Comparison of ENCODE assay signal across 29 cellular contexts in the genomic region with DNA sequence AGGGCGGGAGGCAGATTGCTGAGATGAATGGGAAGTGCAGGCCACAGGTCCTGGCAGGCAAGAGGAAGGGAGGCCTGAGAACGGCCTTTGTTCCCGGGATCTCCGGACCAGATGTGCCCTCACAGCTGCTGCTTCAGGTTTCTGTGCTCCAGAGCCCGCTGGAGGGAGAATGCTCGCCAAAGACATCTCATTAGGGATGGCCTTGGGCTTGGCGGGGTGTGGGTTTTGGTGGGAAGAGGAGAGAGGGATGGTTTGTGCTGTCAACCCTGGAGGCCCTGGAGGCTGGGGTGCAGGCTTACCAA.
DNase-seq lines count a peak whose midpoint lies in the region; ATAC-seq, FAIRE-seq and TF ChIP-seq lines count a peak whose summit lies in the region.
"Had no signal": no experiment of that assay in that cellular context is flagged by ENCODE, and none has a peak within 500 bp of the region (broad histone marks: within the 10 kb centered on the region; RNA-seq: fewer than 3 reads in every experiment).

No MANE protein-coding gene starts in this region.

- DNase-seq in SK-N-SH (peak; percentile 70), neural progenitor cell (ENCODE audit: low spot score) (peak; percentile 70), testis (peak; percentile 78)
- DNase-seq in effector memory CD8-positive, alpha-beta T cell = no peak
- DNase-seq: activated CD4-positive, alpha-beta T cell treated with anti-CD3 and anti-CD28 coated beads for 48 hours; activated CD8-positive, alpha-beta memory T cell treated with anti-CD3 and anti-CD28 coated beads for 24 hours; activated effector memory CD4-positive, alpha-beta T cell treated with anti-CD3 and anti-CD28 coated beads, Interleukin-2, amount 50 U/mL, for 16 hours; AML-193; DMS153; erythroblast; foreskin fibroblast; H7; mammary epithelial cell; NCI-H1092; NCI-H1930; NCI-H226; RPMI8226; small intestine; stimulated activated CD4-positive, alpha-beta T cell treated with anti-CD3 and anti-CD28 coated beads, Interleukin-1b, Interleukin-23, amount 100 ng/mL, for 48 hours; stimulated activated CD8-positive, alpha-beta memory T cell treated with anti-CD3 and anti-CD28 coated beads, Interleukin-4, amount 100 ng/mL, for 48 hours; stimulated activated naive CD8-positive, alpha-beta T cell treated with anti-CD3 and anti-CD28 coated beads, Interleukin-15, amount 100 ng/mL, for 72 hours; T-helper 2 cell; transverse colon had no signal

- H3K4me1 Mint-ChIP-seq in neural progenitor cell = peaks cover 8% of the 10 kb centered on the region
- H3K4me1 Mint-ChIP-seq in effector memory CD8-positive, alpha-beta T cell (ENCODE audit: low read depth in 2 of 2) = no peaks in the 10 kb centered on the region
- H3K4me1 Mint-ChIP-seq: CD8-positive, alpha-beta memory T cell; stimulated activated naive CD8-positive, alpha-beta T cell treated with anti-CD3 and anti-CD28 coated beads, Interleukin-15, amount 100 ng/mL, for 72 hours had no signal

- H3K4me3 ChIP-seq in SK-N-SH (ENCODE audit: low read depth in 2 of 2, low read length in 1 of 2) (no peak overlapping the region), neural progenitor cell (no peak overlapping the region), testis (no peak overlapping the region)
- H3K4me3 ChIP-seq: transverse colon had no signal

- no peak overlapping the region for H3K4me3 Mint-ChIP-seq in neural progenitor cell
- no peak overlapping the region for H3K4me3 Mint-ChIP-seq in effector memory CD8-positive, alpha-beta T cell
- H3K4me3 Mint-ChIP-seq: CD8-positive, alpha-beta memory T cell; stimulated activated naive CD8-positive, alpha-beta T cell treated with anti-CD3 and anti-CD28 coated beads, Interleukin-15, amount 100 ng/mL, for 72 hours had no signal

- no peak; the same call in 1 of the 2 replicates for TF ChIP-seq RAD21 in SK-N-SH (IDR thresholded peaks at IDR 0.05; ENCODE audit: low read length)

- FAIRE-seq in endometrium (lab: Jason Lieb, UNC) = peak; percentile 53
- FAIRE-seq: A204.1, small intestine had no signal

- H3K9ac ChIP-seq in SK-N-SH = no peak overlapping the region
- no peak overlapping the region for H3K9ac ChIP-seq in neural progenitor cell

- no peak overlapping the region for H3K27ac Mint-ChIP-seq in neural progenitor cell
- H3K27ac Mint-ChIP-seq in effector memory CD8-positive, alpha-beta T cell = no peak overlapping the region
- H3K27ac Mint-ChIP-seq: CD8-positive, alpha-beta memory T cell; stimulated activated naive CD8-positive, alpha-beta T cell treated with anti-CD3 and anti-CD28 coated beads, Interleukin-15, amount 100 ng/mL, for 72 hours had no signal

- intact Hi-C loops in testis (cut with DNase I; ENCODE audit: low total_unique reads) = no loop called here

- H3K36me3 ChIP-seq in SK-N-SH (replicated peaks in 1 of 2; ENCODE audit: control insufficient read depth in 1 of 2, insufficient read depth in 2 of 2, low read length in 1 of 2) = no peaks in the 10 kb centered on the region
- H3K36me3 ChIP-seq in neural progenitor cell = no peaks in the 10 kb centered on the region
- no peaks in the 10 kb centered on the region for H3K36me3 ChIP-seq in testis (ENCODE audit: low read depth, missing control alignments)
- H3K36me3 ChIP-seq: transverse colon had no signal

- H3K9me2 ChIP-seq in SK-N-SH = no peaks in the 10 kb centered on the region

- H3K4me1 ChIP-seq in SK-N-SH (ENCODE audit: control insufficient read depth in 1 of 2, insufficient read depth in 2 of 2, low read depth in 1 of 2, low read length in 1 of 2) (peaks cover 0 to 47% of the 10 kb centered on the region in 2 experiments; a peak in 1 of 4 replicates), neural progenitor cell (peaks cover 15% of the 10 kb centered on the region), testis (peaks cover 24% of the 10 kb centered on the region)
- H3K4me1 ChIP-seq: transverse colon had no signal

- H3K27ac ChIP-seq in SK-N-SH (ENCODE audit: low read depth in 2 of 2, low read length in 1 of 2) (peak overlapping the region in 1 of 2 experiments; percentile 62; a peak in 2 of 4 replicates), neural progenitor cell (no peak overlapping the region), testis (no peak overlapping the region)
- H3K27ac ChIP-seq: transverse colon had no signal

- 62% methylated on average over 6 of the region's 7 CpGs for WGBS in SK-N-SH (ENCODE audit: low lambda C conversion rate)
- 30 to 37% methylated on average over 7 of the region's 7 CpGs for WGBS in testis, 2 donors

- CTCF ChIA-PET in SK-N-SH (lab: Yijun Ruan, JAX) = interaction anchor here (0.7 to 1.8 kb wide), 3 partner anchors 15 to 431 kb away, joined by 4 to 7 read pairs (median 5); no protein-coding TSS in a partner anchor

- H3K9me3 Mint-ChIP-seq in neural progenitor cell = no peaks in the 10 kb centered on the region
- H3K9me3 Mint-ChIP-seq in effector memory CD8-positive, alpha-beta T cell = no peaks in the 10 kb centered on the region
- H3K9me3 Mint-ChIP-seq: CD8-positive, alpha-beta memory T cell; stimulated activated naive CD8-positive, alpha-beta T cell treated with anti-CD3 and anti-CD28 coated beads, Interleukin-15, amount 100 ng/mL, for 72 hours had no signal

- H3F3A ChIP-seq in SK-N-SH (replicated peaks; ENCODE audit: insufficient read depth) (no peaks in the 10 kb centered on the region), neural progenitor cell (ENCODE audit: low read depth) (peaks cover 27% of the 10 kb centered on the region)

- H3K27me3 ChIP-seq in SK-N-SH (ENCODE audit: insufficient read depth) (no peaks in the 10 kb centered on the region), neural progenitor cell (no peaks in the 10 kb centered on the region), testis (no peaks in the 10 kb centered on the region)
- H3K27me3 ChIP-seq: transverse colon had no signal

- POLR2A ChIA-PET in SK-N-SH (lab: Yijun Ruan, JAX) = no interaction called here

- ATAC-seq in SK-N-SH treated with all-trans-retinoic acid at 6 μM for 48 hours (no peak), GM18517 (IDR thresholded peaks at IDR 0.05; ENCODE audit: unreplicated experiment) (no peak)
- no peak for ATAC-seq in activated CD4-positive, CD25-positive, alpha-beta regulatory T cell treated with anti-CD3 and anti-CD28 coated beads, Interleukin-2, amount 50 U/mL, for 24 hours
- no peak for ATAC-seq in effector memory CD8-positive, alpha-beta T cell (replicated peaks)
- ATAC-seq: stimulated activated naive CD8-positive, alpha-beta T cell treated with anti-CD3 and anti-CD28 coated beads, Interleukin-15, amount 100 ng/mL, for 72 hours had no signal

- TF ChIP-seq POLR2A in testis (IDR thresholded peaks at IDR 0.05) = no peak

- H4K20me1 ChIP-seq in SK-N-SH (ENCODE audit: insufficient read depth) (no peaks in the 10 kb centered on the region), neural progenitor cell (ENCODE audit: low read depth) (no peaks in the 10 kb centered on the region)

- H2AFZ ChIP-seq in SK-N-SH (ENCODE audit: low read depth) (no peak overlapping the region), neural progenitor cell (replicated peaks) (no peak overlapping the region)

- TF ChIP-seq CTCF in SK-N-SH (IDR thresholded peaks at IDR 0.05) = no peak
- no peak for TF ChIP-seq CTCF in neural progenitor cell (IDR thresholded peaks at IDR 0.05)
- TF ChIP-seq CTCF in testis (IDR thresholded peaks at IDR 0.05) = no peak

- no peaks in the 10 kb centered on the region for H3K36me3 Mint-ChIP-seq in neural progenitor cell
- H3K36me3 Mint-ChIP-seq in effector memory CD8-positive, alpha-beta T cell (ENCODE audit: insufficient read depth) = no peaks in the 10 kb centered on the region
- H3K36me3 Mint-ChIP-seq: CD8-positive, alpha-beta memory T cell had no signal

- H3K79me2 ChIP-seq in SK-N-SH (ENCODE audit: insufficient read depth) (no peaks in the 10 kb centered on the region), neural progenitor cell (ENCODE audit: low read depth) (no peaks in the 10 kb centered on the region)

- no peaks in the 10 kb centered on the region for H3K27me3 Mint-ChIP-seq in neural progenitor cell (ENCODE audit: insufficient read depth, low read depth)
- H3K27me3 Mint-ChIP-seq in effector memory CD8-positive, alpha-beta T cell = no peaks in the 10 kb centered on the region
- H3K27me3 Mint-ChIP-seq: stimulated activated naive CD8-positive, alpha-beta T cell treated with anti-CD3 and anti-CD28 coated beads, Interleukin-15, amount 100 ng/mL, for 72 hours had no signal

- no peak for TF ChIP-seq EP300 in SK-N-SH (IDR thresholded peaks at IDR 0.05; ENCODE audit: borderline replicate concordance in 1 of 2, low read depth in 1 of 2, low read length in 1 of 2)

- H3K9me3 ChIP-seq in SK-N-SH (no peaks in the 10 kb centered on the region), neural progenitor cell (ENCODE audit: low read depth) (no peaks in the 10 kb centered on the region), testis (no peaks in the 10 kb centered on the region)
- H3K9me3 ChIP-seq: transverse colon had no signal

- no peak overlapping the region for H3K4me2 ChIP-seq in SK-N-SH
- no peak overlapping the region for H3K4me2 ChIP-seq in neural progenitor cell

TF ChIP-seq in SK-N-SH, 30 proteins besides CTCF, POLR2A, EP300 and RAD21:
- TF ChIP-seq FOXJ3 (CRISPR knock-in tag; IDR thresholded peaks at IDR 0.05) (no peak), TAF1 (IDR thresholded peaks at IDR 0.05; ENCODE audit: borderline replicate concordance, low read depth, low read length) (no peak)

TF ChIP-seq in SK-N-SH treated with all-trans-retinoic acid at 6 μM for 48 hours, 23 proteins besides CTCF, POLR2A, EP300 and RAD21 (continues in another document):
- TF ChIP-seq ZFP3 (CRISPR knock-in tag; IDR thresholded peaks at IDR 0.05) = no peak
- TF ChIP-seq ZNF8 (CRISPR knock-in tag; IDR thresholded peaks at IDR 0.05) = no peak
- no peak for TF ChIP-seq PPARA (CRISPR knock-in tag; IDR thresholded peaks at IDR 0.05; ENCODE audit: borderline replicate concordance)
- no peak for TF ChIP-seq SNAI2 (CRISPR knock-in tag; IDR thresholded peaks at IDR 0.05)
- TF ChIP-seq, protein P1, sequence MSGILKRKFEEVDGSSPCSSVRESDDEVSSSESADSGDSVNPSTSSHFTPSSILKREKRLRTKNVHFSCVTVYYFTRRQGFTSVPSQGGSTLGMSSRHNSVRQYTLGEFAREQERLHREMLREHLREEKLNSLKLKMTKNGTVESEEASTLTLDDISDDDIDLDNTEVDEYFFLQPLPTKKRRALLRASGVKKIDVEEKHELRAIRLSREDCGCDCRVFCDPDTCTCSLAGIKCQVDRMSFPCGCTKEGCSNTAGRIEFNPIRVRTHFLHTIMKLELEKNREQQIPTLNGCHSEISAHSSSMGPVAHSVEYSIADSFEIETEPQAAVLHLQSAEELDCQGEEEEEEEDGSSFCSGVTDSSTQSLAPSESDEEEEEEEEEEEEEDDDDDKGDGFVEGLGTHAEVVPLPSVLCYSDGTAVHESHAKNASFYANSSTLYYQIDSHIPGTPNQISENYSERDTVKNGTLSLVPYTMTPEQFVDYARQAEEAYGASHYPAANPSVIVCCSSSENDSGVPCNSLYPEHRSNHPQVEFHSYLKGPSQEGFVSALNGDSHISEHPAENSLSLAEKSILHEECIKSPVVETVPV (CRISPR knock-in tag; IDR thresholded peaks at IDR 0.05) = no peak
- no peak for TF ChIP-seq BACH2 (CRISPR knock-in tag; IDR thresholded peaks at IDR 0.05; ENCODE audit: borderline replicate concordance)
- TF ChIP-seq ISL1 (CRISPR knock-in tag; IDR thresholded peaks at IDR 0.05) = no peak

Comparison
In these comparisons a context has a peak if more than half of its experiments do, and no peak if none do; other contexts are left out.
1. DNase-seq: peak in SK-N-SH (single experiment), neural progenitor cell (single experiment) and testis (single experiment); none in effector memory CD8-positive, alpha-beta T cell (0 of 3).